8 cellular contexts compared by ENCODE assay signal in genomic region chr10:26438534-26439269, GRCh38. TPM values are rescaled to one million over a fixed set of nuclear protein-coding genes. Genes with fewer than 3 reads are reported as not detected.
DNase-seq lines count a peak whose midpoint lies in the region; ATAC-seq, FAIRE-seq and TF ChIP-seq lines count a peak whose summit lies in the region.

No MANE protein-coding gene starts in this region.

- H3K9me3 ChIP-seq in suprapubic skin, result no peaks in the 10 kb centered on the region

- ATAC-seq in HG03354 (IDR thresholded peaks at IDR 0.05; ENCODE audit: poor library complexity, severe bottlenecking, unreplicated experiment), result peak; percentile 59
- peak; percentile 78 to 82 for ATAC-seq in naive thymus-derived CD8-positive, alpha-beta T cell

- no peak for TF ChIP-seq CTCF in suprapubic skin (IDR thresholded peaks at IDR 0.05)

- WGBS in suprapubic skin, result 2% methylated on average over 44 of the region's 57 CpGs

- DNase-seq in GM19239 (ENCODE audit: insufficient read length, low spot score), result peak; percentile 30
- DNase-seq in activated CD4-positive, alpha-beta T cell treated with anti-CD3 and anti-CD28 coated beads for 48 hours, result peak; percentile 85
- peak; percentile 33 for DNase-seq in effector CD8-positive, alpha-beta T cell (lab: John Stamatoyannopoulos, UW)
- DNase-seq in naive thymus-derived CD8-positive, alpha-beta T cell, result peak; percentile 53 to 88 (median 64)
- DNase-seq in suprapubic skin (ENCODE audit: low spot score in 2 of 2), result peak in 1 of 2 donors; percentile 66
- no peak for DNase-seq in NCI-H2029 treated with DMSO at 0.1 percent for 48 hours (lab: John Stamatoyannopoulos, UW)
- DNase-seq in dedifferentiated amniotic fluid mesenchymal stem cell (ENCODE audit: extremely low spot score), result no peak

- peaks cover 10% of the 10 kb centered on the region for H3K4me1 ChIP-seq in suprapubic skin

- TF ChIP-seq EP300 in suprapubic skin (IDR thresholded peaks at IDR 0.05), result no peak

- peaks cover 0 to 2% (median 0%) of the 10 kb centered on the region in 9 donors for H3K9me3 Mint-ChIP-seq in naive thymus-derived CD8-positive, alpha-beta T cell

- no peaks in the 10 kb centered on the region for H3K36me3 ChIP-seq in suprapubic skin

- no peak for TF ChIP-seq POLR2A in suprapubic skin (IDR thresholded peaks at IDR 0.05)

- peak overlapping the region; percentile 54 for H3K4me3 ChIP-seq in suprapubic skin

- FAIRE-seq in GM19239 (lab: Jason Lieb, UNC), result peak; percentile 68

- H3K36me3 Mint-ChIP-seq in naive thymus-derived CD8-positive, alpha-beta T cell, result peaks cover 3 to 12% (median 7%) of the 10 kb centered on the region in 3 donors

- H3K27me3 Mint-ChIP-seq in naive thymus-derived CD8-positive, alpha-beta T cell, result no peaks in the 10 kb centered on the region

- H3K27ac Mint-ChIP-seq in naive thymus-derived CD8-positive, alpha-beta T cell, result peak overlapping the region; percentile 90 to 99 (median 98)

- POLR2A ChIA-PET in naive thymus-derived CD8-positive, alpha-beta T cell (lab: Charles Lee), result interaction anchor here (0.7 to 4.1 kb wide), 19 partner anchors 8 to 716 kb away, joined by 3 to 40 read pairs (median 6); partner anchors contain the start of gene YME1L1

- peaks cover 11% of the 10 kb centered on the region for H3K27me3 ChIP-seq in suprapubic skin

- peak overlapping the region; percentile 85 to 99 (median 98) for H3K4me3 Mint-ChIP-seq in naive thymus-derived CD8-positive, alpha-beta T cell

- H3K27ac ChIP-seq in suprapubic skin, result peak overlapping the region; percentile 84

- peaks cover 32 to 63% (median 53%) of the 10 kb centered on the region in 4 donors for H3K4me1 Mint-ChIP-seq in naive thymus-derived CD8-positive, alpha-beta T cell

RNA-seq across cellular contexts. Expression of gene APBB1IP, which starts 0.6 kb away (rescaled TPM):
- total RNA-seq in naive thymus-derived CD8-positive, alpha-beta T cell, result 100 to 1,000 TPM in 1 of 2 experiments, 10 to 100 TPM in 1; 91.6 to 102 TPM
- polyA plus RNA-seq in naive thymus-derived CD8-positive, alpha-beta T cell, result 10 to 100 TPM; 50.0 to 68.5 (median 65.1) TPM
- 1 to 10 TPM; 1.0 to 4.5 (median 2.7) TPM for total RNA-seq in suprapubic skin

Comparison
In these comparisons a context has a peak if more than half of its experiments do, and no peak if none do; other contexts are left out.
1. DNase-seq: peak in GM19239 (single experiment), activated CD4-positive, alpha-beta T cell treated with anti-CD3 and anti-CD28 coated beads for 48 hours (single experiment), effector CD8-positive, alpha-beta T cell (single experiment) and naive thymus-derived CD8-positive, alpha-beta T cell (10 of 10); none in NCI-H2029 treated with DMSO at 0.1 percent for 48 hours (single experiment) and dedifferentiated amniotic fluid mesenchymal stem cell (single experiment).
2. RNA of gene APBB1IP, which starts 0.6 kb away (total RNA-seq): 91.6 to 102 TPM in naive thymus-derived CD8-positive, alpha-beta T cell; 1.0 to 4.5 TPM in suprapubic skin; every median in the first group is over 10 times any median in the second.